ENCODE assay signal across 12 cellular contexts in genomic region chr13:42985312-42986175, GRCh38. TPM values are rescaled to one million over a fixed set of nuclear protein-coding genes. Genes with fewer than 3 reads are reported as not detected.
A peak's percentile ranks its signal among the peaks of the same experiment; 100 is the strongest.
DNase-seq lines count a peak whose midpoint lies in the region; ATAC-seq, FAIRE-seq and TF ChIP-seq lines count a peak whose summit lies in the region.
"Had no signal": no experiment of that assay in that cellular context is flagged by ENCODE, and none has a peak within 500 bp of the region (broad histone marks: within the 10 kb centered on the region; RNA-seq: fewer than 3 reads in every experiment).

No MANE protein-coding gene starts in this region.

- 34% methylated on average over 8 of the region's 8 CpGs for WGBS in HepG2 (ENCODE audit: low lambda C conversion rate)

- no peak for TF ChIP-seq RAD21 in HepG2 (CRISPR knock-in tag; IDR thresholded peaks at IDR 0.05)

- H3K9ac ChIP-seq in HepG2 (ENCODE audit: insufficient read depth, low read depth, low read length), result no peak overlapping the region

- POLR2A ChIA-PET in HepG2 (lab: Yijun Ruan, JAX), result interaction anchor here (1.1 kb wide), 1 partner anchor 38 kb away, joined by 3 read pairs; the partner anchor contains the start of gene DNAJC15

- peak overlapping the region; percentile 57 for H3K4me2 ChIP-seq in HepG2 (ENCODE audit: low read depth, low read length)

- peak overlapping the region in 1 of 3 donors; percentile 36 for H3K4me3 ChIP-seq in breast epithelium
- 0 out of 6 replicates have a peak overlapping the region, but pooled peaks of 2 of the 3 experiments have one; percentile 9 to 10 for H3K4me3 ChIP-seq in HepG2 (replicated peaks in 1 of 3; ENCODE audit: insufficient read depth in 1 of 3, low read depth in 2 of 3, low read length in 3 of 3)

- H3K27ac ChIP-seq in breast epithelium (peak overlapping the region; percentile 35 to 72), HepG2 (ENCODE audit: extremely low read length, insufficient read depth, low read length) (no peak overlapping the region)

- TF ChIP-seq CTCF in breast epithelium (IDR thresholded peaks at IDR 0.05) (no peak), HepG2 (CRISPR knock-in tag; IDR thresholded peaks at IDR 0.05) (no peak), GM10266 (IDR thresholded peaks at IDR 0.05; ENCODE audit: control insufficient read depth, insufficient read depth, low read depth, missing control alignments) (no peak)

- no TSS peak for BruUV-seq in HepG2 (replicated peaks; lab: Mats Ljungman, UMichigan)

- no peak for FAIRE-seq in HepG2 (lab: Jason Lieb, UNC)

- peaks cover 0 to 2% of the 10 kb centered on the region in 2 donors for H3K4me1 ChIP-seq in breast epithelium
- H3K4me1 ChIP-seq in HepG2 (ENCODE audit: insufficient read depth, low read length), result peaks cover 13% of the 10 kb centered on the region

- H3K79me2 ChIP-seq in HepG2 (ENCODE audit: insufficient read depth, low read length), result no peaks in the 10 kb centered on the region

- H3K27me3 ChIP-seq in breast epithelium (no peaks in the 10 kb centered on the region), HepG2 (ENCODE audit: control insufficient read depth in 1 of 2, insufficient read depth in 2 of 2, low read length in 2 of 2) (no peaks in the 10 kb centered on the region)

- peak overlapping the region; percentile 33 for H2AFZ ChIP-seq in HepG2 (ENCODE audit: low read length)

- H4K20me1 ChIP-seq in HepG2 (ENCODE audit: insufficient read depth, low read length), result no peaks in the 10 kb centered on the region

- H3K27me3 Mint-ChIP-seq in stimulated activated memory B cell treated with anti-CD40 and anti-IgM and Interleukin-4, amounts not matched to agents 10 μg/mL and 1 μg/mL and 100 μg/mL, for 72 hours, result no peaks in the 10 kb centered on the region
- H3K27me3 Mint-ChIP-seq: activated naive CD8-positive, alpha-beta T cell treated with anti-CD3 and anti-CD28 coated beads, Interleukin-2, amount 50 U/mL, for 24 hours; effector memory CD8-positive, alpha-beta T cell had no signal

- DNase-seq in HT-29 (ENCODE audit: low spot score) (peak; percentile 50), breast epithelium (ENCODE audit: low spot score in 2 of 2) (no peak), HepG2 (ENCODE audit: low spot score) (no peak), GM10266 (ENCODE audit: extremely low spot score) (no peak), GM19238 (ENCODE audit: insufficient read length, low spot score) (no peak), KBM-7 (no peak)
- DNase-seq: activated CD8-positive, alpha-beta T cell treated with anti-CD3 and anti-CD28 coated beads, Interleukin-2, amount 10 ng/mL, durations not matched to agents 7 days and 5 days; activated naive CD8-positive, alpha-beta T cell treated with anti-CD3 and anti-CD28 coated beads, Interleukin-2, amount 50 U/mL, for 24 hours; DMS79 treated with DMSO at 0.1 percent for 48 hours; effector memory CD8-positive, alpha-beta T cell; NCI-H524 had no signal

- H3K4me3 Mint-ChIP-seq in stimulated activated memory B cell treated with anti-CD40 and anti-IgM and Interleukin-4, amounts not matched to agents 10 μg/mL and 1 μg/mL and 100 μg/mL, for 72 hours, result no peak overlapping the region
- H3K4me3 Mint-ChIP-seq: activated CD8-positive, alpha-beta T cell treated with anti-CD3 and anti-CD28 coated beads, Interleukin-2, amount 10 ng/mL, durations not matched to agents 7 days and 5 days; activated naive CD8-positive, alpha-beta T cell treated with anti-CD3 and anti-CD28 coated beads, Interleukin-2, amount 50 U/mL, for 24 hours; effector memory CD8-positive, alpha-beta T cell had no signal

- ATAC-seq in HepG2, result peak; percentile 77
- ATAC-seq in stimulated activated memory B cell treated with anti-CD40 and anti-IgM and Interleukin-4, amounts not matched to agents 10 μg/mL and 1 μg/mL and 100 μg/mL, for 72 hours, result no peak
- ATAC-seq: activated CD8-positive, alpha-beta T cell treated with anti-CD3 and anti-CD28 coated beads, Interleukin-2, amount 10 ng/mL, durations not matched to agents 7 days and 5 days; activated naive CD8-positive, alpha-beta T cell treated with anti-CD3 and anti-CD28 coated beads, Interleukin-2, amount 50 U/mL, for 24 hours; effector memory CD8-positive, alpha-beta T cell had no signal

- peak overlapping the region; percentile 52 for H3K27ac Mint-ChIP-seq in stimulated activated memory B cell treated with anti-CD40 and anti-IgM and Interleukin-4, amounts not matched to agents 10 μg/mL and 1 μg/mL and 100 μg/mL, for 72 hours
- H3K27ac Mint-ChIP-seq: activated CD8-positive, alpha-beta T cell treated with anti-CD3 and anti-CD28 coated beads, Interleukin-2, amount 10 ng/mL, durations not matched to agents 7 days and 5 days; activated naive CD8-positive, alpha-beta T cell treated with anti-CD3 and anti-CD28 coated beads, Interleukin-2, amount 50 U/mL, for 24 hours had no signal

- intact Hi-C loops in breast epithelium (cut with DNase I; ENCODE audit: low total_unique reads), result no loop called here
- intact Hi-C loops in HepG2 (cut with micrococcal nuclease; ENCODE audit: unreplicated experiment), result no loop called here

- no peak for TF ChIP-seq POLR2A in breast epithelium (IDR thresholded peaks at IDR 0.05)
- no peak for TF ChIP-seq POLR2A in HepG2 (IDR thresholded peaks at IDR 0.05; ENCODE audit: insufficient read depth in 1 of 2, low read depth in 2 of 2, low read length in 2 of 2)

- no peaks in the 10 kb centered on the region for H3K9me3 ChIP-seq in breast epithelium
- no peaks in the 10 kb centered on the region for H3K9me3 ChIP-seq in HepG2 (ENCODE audit: low read length)

- no peaks in the 10 kb centered on the region for H3K36me3 Mint-ChIP-seq in stimulated activated memory B cell treated with anti-CD40 and anti-IgM and Interleukin-4, amounts not matched to agents 10 μg/mL and 1 μg/mL and 100 μg/mL, for 72 hours

- peaks cover 45% of the 10 kb centered on the region for H3K4me1 Mint-ChIP-seq in stimulated activated memory B cell treated with anti-CD40 and anti-IgM and Interleukin-4, amounts not matched to agents 10 μg/mL and 1 μg/mL and 100 μg/mL, for 72 hours

- TF ChIP-seq EP300 in HepG2 (IDR thresholded peaks at IDR 0.05; ENCODE audit: low read depth in 2 of 2, low read length in 2 of 2), result no peak
- TF ChIP-seq EP300 in HepG2 (CRISPR knock-in tag; IDR thresholded peaks at IDR 0.05; ENCODE audit: borderline replicate concordance), result no peak

- CTCF ChIA-PET in HepG2 (lab: Yijun Ruan, JAX; ENCODE audit: low intra/inter-chr PET ratio, low total read pairs), result no interaction called here

- in situ Hi-C loops in HepG2 (cut with HindIII; ENCODE audit: extremely low pct_ligation_motif_present, low pct_unique_long_range_greater_than_20kb) (no loop called here), KBM-7 (cut with MboI; ENCODE audit: low pct_unique_long_range_greater_than_20kb, low sequenced_read_pairs) (no loop called here)

- H3K36me3 ChIP-seq in breast epithelium (no peaks in the 10 kb centered on the region), HepG2 (replicated peaks in 1 of 2; ENCODE audit: control insufficient read depth in 1 of 2, insufficient read depth in 2 of 2, low read length in 2 of 2) (no peaks in the 10 kb centered on the region)

- H3K9me3 Mint-ChIP-seq in stimulated activated memory B cell treated with anti-CD40 and anti-IgM and Interleukin-4, amounts not matched to agents 10 μg/mL and 1 μg/mL and 100 μg/mL, for 72 hours, result no peaks in the 10 kb centered on the region
- H3K9me3 Mint-ChIP-seq: activated naive CD8-positive, alpha-beta T cell treated with anti-CD3 and anti-CD28 coated beads, Interleukin-2, amount 50 U/mL, for 24 hours; effector memory CD8-positive, alpha-beta T cell had no signal

RNA-seq across cellular contexts. Expression of gene EPSTI1, which starts 6.5 kb away (rescaled TPM):
- 3.5 and 5.1 TPM in 2 replicates for total RNA-seq in HT-29 (2014; rRNA removed; shearing (Covaris generic))
- total RNA-seq in breast epithelium (1 to 10 TPM; 5.0 to 6.6 (median 5.1) TPM), HepG2 (2016; rRNA removed; fragmentation: Illumina TruSeq; extraction: Trizol) (not detected in 2 replicates)
- total RNA-seq in HepG2 (2016; cell fraction: cytosol; rRNA removed; fragmentation: Illumina TruSeq; extraction: Trizol; ENCODE audit: low read depth), result not detected in 2 replicates
- not detected in 2 replicates for total RNA-seq in HepG2 (2016; cell fraction: insoluble cytoplasmic fraction; rRNA removed; fragmentation: Illumina TruSeq; extraction: Trizol)
- total RNA-seq in HepG2 (2016; cell fraction: membrane; rRNA removed; fragmentation: Illumina TruSeq; extraction: Trizol), result not detected in 2 replicates
- not detected in 2 replicates for total RNA-seq in HepG2 (2016; cell fraction: nucleus; rRNA removed; fragmentation: Illumina TruSeq; extraction: Trizol)
- polyA plus RNA-seq in HepG2 (2011; rRNA removed), result 0.03 TPM in 1 of 2 replicates, not detected in the other
- polyA plus RNA-seq in HepG2 (2011; cell fraction: cytosol; rRNA removed), result not detected in 2 replicates
- polyA plus RNA-seq in HepG2 (2011; cell fraction: nucleus; rRNA removed), result not detected in 2 replicates
- polyA plus RNA-seq in HepG2 (2012), result not detected in 2 replicates
- not detected in 2 replicates for polyA plus RNA-seq in HepG2 (2016; cell fraction: cytosol; fragmentation: Illumina TruSeq; extraction: Trizol; ENCODE audit: low read depth)
- not detected in 2 replicates for polyA plus RNA-seq in HepG2 (2016; cell fraction: insoluble cytoplasmic fraction; fragmentation: Illumina TruSeq; extraction: Trizol; ENCODE audit: low read depth)
- polyA plus RNA-seq in HepG2 (2016; cell fraction: membrane; fragmentation: Illumina TruSeq; extraction: Trizol; ENCODE audit: low read depth), result not detected in 2 replicates
- not detected in 2 replicates for polyA plus RNA-seq in HepG2 (2016; cell fraction: nucleus; fragmentation: Illumina TruSeq; extraction: Trizol; ENCODE audit: insufficient read depth, low read depth)
- not detected in 2 replicates for polyA minus RNA-seq in HepG2 (2011; rRNA and poly(A)+ RNA removed; ENCODE audit: low replicate concordance)
- polyA minus RNA-seq in HepG2 (2011; cell fraction: cytosol; rRNA and poly(A)+ RNA removed), result not detected in 2 replicates
- polyA minus RNA-seq in HepG2 (2011; cell fraction: nucleus; rRNA and poly(A)+ RNA removed), result not detected in 2 replicates

RNA-seq across cellular contexts. Expression of gene DNAJC15, which starts 37.8 kb away (rescaled TPM):
- 4.7 and 7.2 TPM in 2 replicates for total RNA-seq in HT-29 (2014; rRNA removed; shearing (Covaris generic))
- total RNA-seq in breast epithelium, result 10 to 100 TPM in 2 of 3 donors, 1 to 10 TPM in 1; 9.2 to 14.4 (median 12.9) TPM
- total RNA-seq in HepG2 (2016; rRNA removed; fragmentation: Illumina TruSeq; extraction: Trizol), result 21.5 and 23.0 TPM in 2 replicates
- 12.1 and 13.1 TPM in 2 replicates for total RNA-seq in HepG2 (2016; cell fraction: cytosol; rRNA removed; fragmentation: Illumina TruSeq; extraction: Trizol; ENCODE audit: low read depth)
- total RNA-seq in HepG2 (2016; cell fraction: insoluble cytoplasmic fraction; rRNA removed; fragmentation: Illumina TruSeq; extraction: Trizol), result 19.6 and 23.8 TPM in 2 replicates
- total RNA-seq in HepG2 (2016; cell fraction: membrane; rRNA removed; fragmentation: Illumina TruSeq; extraction: Trizol), result 10.2 and 13.9 TPM in 2 replicates
- 16.2 and 16.9 TPM in 2 replicates for total RNA-seq in HepG2 (2016; cell fraction: nucleus; rRNA removed; fragmentation: Illumina TruSeq; extraction: Trizol)
- 27.2 and 31.9 TPM in 2 replicates for polyA plus RNA-seq in HepG2 (2011; rRNA removed)
- 23.4 and 24.2 TPM in 2 replicates for polyA plus RNA-seq in HepG2 (2011; cell fraction: cytosol; rRNA removed)
- 6.0 and 7.0 TPM in 2 replicates for polyA plus RNA-seq in HepG2 (2011; cell fraction: nucleus; rRNA removed)
- polyA plus RNA-seq in HepG2 (2012), result 12.1 and 12.9 TPM in 2 replicates
- 15.4 and 21.7 TPM in 2 replicates for polyA plus RNA-seq in HepG2 (2016; cell fraction: cytosol; fragmentation: Illumina TruSeq; extraction: Trizol; ENCODE audit: low read depth)
- 20.3 TPM in 2 replicates for polyA plus RNA-seq in HepG2 (2016; cell fraction: insoluble cytoplasmic fraction; fragmentation: Illumina TruSeq; extraction: Trizol; ENCODE audit: low read depth)
- 9.1 and 11.0 TPM in 2 replicates for polyA plus RNA-seq in HepG2 (2016; cell fraction: membrane; fragmentation: Illumina TruSeq; extraction: Trizol; ENCODE audit: low read depth)
- polyA plus RNA-seq in HepG2 (2016; cell fraction: nucleus; fragmentation: Illumina TruSeq; extraction: Trizol; ENCODE audit: insufficient read depth, low read depth), result 22.8 and 24.6 TPM in 2 replicates
- 6.5 and 21.0 TPM in 2 replicates for polyA minus RNA-seq in HepG2 (2011; rRNA and poly(A)+ RNA removed; ENCODE audit: low replicate concordance)
- polyA minus RNA-seq in HepG2 (2011; cell fraction: cytosol; rRNA and poly(A)+ RNA removed), result 12.3 and 14.1 TPM in 2 replicates
- 17.4 and 18.0 TPM in 2 replicates for polyA minus RNA-seq in HepG2 (2011; cell fraction: nucleus; rRNA and poly(A)+ RNA removed)
